Comparison of ENCODE assay signal across 27 cellular contexts in the genomic region with DNA sequence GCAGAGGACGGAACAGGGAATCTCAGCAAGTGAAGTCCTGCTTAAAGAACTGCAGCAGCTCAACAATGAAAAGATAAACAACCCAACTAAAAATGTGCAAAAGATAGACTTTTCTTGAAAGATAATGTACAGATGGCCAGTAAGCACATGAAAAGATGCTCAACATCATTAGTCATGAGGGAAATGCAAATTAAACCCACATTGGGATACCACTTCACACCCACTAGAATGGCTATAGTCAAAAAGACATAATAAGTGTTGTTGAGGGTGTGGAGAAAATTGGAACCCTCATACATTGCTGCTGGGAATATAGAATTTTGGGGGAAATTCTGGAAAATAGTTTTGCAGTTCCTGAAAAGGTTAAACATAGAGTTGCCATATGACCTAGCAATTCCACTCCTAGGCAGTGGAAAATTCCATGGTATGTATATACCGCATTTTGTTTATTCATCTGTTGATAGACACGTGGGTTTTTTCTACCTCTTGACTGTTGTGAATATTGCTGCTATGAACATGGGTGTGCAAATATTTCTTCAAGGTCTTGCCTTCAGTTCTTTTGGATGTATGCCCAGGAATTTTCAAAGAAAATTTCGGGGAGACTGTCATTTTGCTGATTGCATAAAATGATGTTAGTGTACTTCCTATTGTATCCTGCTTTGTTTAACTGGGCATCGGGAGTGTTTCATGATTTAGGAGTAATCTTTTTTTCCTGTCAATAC. TPM values are rescaled to one million over a fixed set of nuclear protein-coding genes. Genes with fewer than 3 reads are reported as not detected.
DNase-seq lines count a peak whose midpoint lies in the region; ATAC-seq, FAIRE-seq and TF ChIP-seq lines count a peak whose summit lies in the region.
"Had no signal": no experiment of that assay in that cellular context is flagged by ENCODE, and none has a peak within 500 bp of the region (broad histone marks: within the 10 kb centered on the region; RNA-seq: fewer than 3 reads in every experiment).

No MANE protein-coding gene starts in this region.

- no peak overlapping the region for H3K4me3 Mint-ChIP-seq in CD4-positive, alpha-beta memory T cell
- H3K4me3 Mint-ChIP-seq: mesothelial cell of epicardium had no signal

- no peaks in the 10 kb centered on the region for H3K9me3 Mint-ChIP-seq in CD4-positive, alpha-beta memory T cell
- H3K9me3 Mint-ChIP-seq: mesothelial cell of epicardium had no signal

- no peak for TF ChIP-seq EP300 in A549 (IDR thresholded peaks at IDR 0.05)

- TF ChIP-seq CTCF in A549 (IDR thresholded peaks at IDR 0.05) (no peak), Peyer's patch (IDR thresholded peaks at IDR 0.05) (no peak), ascending aorta (IDR thresholded peaks at IDR 0.05) (no peak)

- intact Hi-C loops in CD4-positive, alpha-beta memory T cell (cut with micrococcal nuclease): no loop called here
- intact Hi-C loops in left colon (cut with DNase I, micrococcal nuclease): no loop called here
- intact Hi-C loops in ascending aorta (cut with DNase I): no loop called here

- no peak for ATAC-seq in A549
- peak; percentile 51 for ATAC-seq in left colon
- ATAC-seq in HG02678 (IDR thresholded peaks at IDR 0.05; ENCODE audit: unreplicated experiment): no peak
- no peak for ATAC-seq in HG02970 (IDR thresholded peaks at IDR 0.05; ENCODE audit: low FRiP score, unreplicated experiment)

- H3K36me3 Mint-ChIP-seq in CD4-positive, alpha-beta memory T cell: peaks cover 47 to 59% of the 10 kb centered on the region in 2 donors

- H3K36me3 ChIP-seq in CD4-positive, alpha-beta memory T cell (ENCODE audit: insufficient read depth, low read length): peaks cover 37% of the 10 kb centered on the region
- H3K36me3 ChIP-seq in Peyer's patch: peaks cover 0 to 40% (median 0%) of the 10 kb centered on the region in 3 donors
- peaks cover 29 to 53% of the 10 kb centered on the region in 2 donors for H3K36me3 ChIP-seq in ascending aorta
- H3K36me3 ChIP-seq: prostate gland had no signal

- peak overlapping the region in 5 of 7 donors; percentile 6 to 46 (median 29) for H3K27ac Mint-ChIP-seq in CD4-positive, alpha-beta memory T cell
- H3K27ac Mint-ChIP-seq: mesothelial cell of epicardium had no signal

- no peaks in the 10 kb centered on the region for H3K27me3 ChIP-seq in CD4-positive, alpha-beta memory T cell (ENCODE audit: insufficient read depth, low read length)
- H3K27me3 ChIP-seq in Peyer's patch: no peaks in the 10 kb centered on the region
- H3K27me3 ChIP-seq in ascending aorta: no peaks in the 10 kb centered on the region
- H3K27me3 ChIP-seq: SJCRH30 had no signal

- H3K9me3 ChIP-seq in A549 (no peaks in the 10 kb centered on the region), Peyer's patch (no peaks in the 10 kb centered on the region), ascending aorta (no peaks in the 10 kb centered on the region)
- no peaks in the 10 kb centered on the region for H3K9me3 ChIP-seq in CD4-positive, alpha-beta memory T cell (ENCODE audit: control insufficient read depth in 1 of 2, low read length in 2 of 2)
- H3K9me3 ChIP-seq: prostate gland, SJCRH30 had no signal

- no peak for DNase-seq in A549 (ENCODE audit: low read depth in 1 of 2, low spot score in 1 of 2)
- DNase-seq in CD4-positive, alpha-beta memory T cell: no peak
- DNase-seq in left colon: no peak
- no peak for DNase-seq in Peyer's patch
- DNase-seq in ascending aorta (ENCODE audit: low spot score in 2 of 2): no peak
- DNase-seq: activated CD4-positive, alpha-beta T cell treated with anti-CD3 and anti-CD28 coated beads, Interleukin-2, amount 50 U/mL, for 4 hours; activated T-cell treated with anti-CD3 and anti-CD28 coated beads, Interleukin-2, amount 50 U/mL, for 1 hour; amygdala; caudate nucleus; DMS79; erythroblast; GOT3; NCI-H1930; PC-9; SJCRH30; stimulated activated CD4-positive, alpha-beta T cell treated with anti-CD3 and anti-CD28 coated beads, Interleukin-1b, Interleukin-23, amount 100 ng/mL, for 48 hours; stimulated activated naive CD4-positive, alpha-beta T cell; trophoblast cell had no signal

- H3K27ac ChIP-seq in A549 (no peak overlapping the region), angular gyrus (ENCODE audit: low read depth, low read length) (peak overlapping the region; percentile 17), Peyer's patch (no peak overlapping the region), ascending aorta (no peak overlapping the region)
- H3K27ac ChIP-seq in CD4-positive, alpha-beta memory T cell (ENCODE audit: low read depth, low read length): no peak overlapping the region
- H3K27ac ChIP-seq: KMS-11, PC-9, prostate gland, SJCRH30, VCaP had no signal

- H3K4me1 ChIP-seq in A549: peaks cover 28% of the 10 kb centered on the region
- peaks cover 28% of the 10 kb centered on the region for H3K4me1 ChIP-seq in CD4-positive, alpha-beta memory T cell (ENCODE audit: insufficient read depth, low read length)
- peaks cover 0 to 20% (median 9%) of the 10 kb centered on the region in 4 donors for H3K4me1 ChIP-seq in Peyer's patch
- H3K4me1 ChIP-seq in ascending aorta: peaks cover 0 to 6% of the 10 kb centered on the region in 2 donors
- H3K4me1 ChIP-seq: prostate gland, SJCRH30 had no signal

- FAIRE-seq in A549 (lab: Jason Lieb, UNC): no peak
- FAIRE-seq: GM12891 had no signal

- H3K4me1 Mint-ChIP-seq in CD4-positive, alpha-beta memory T cell: peaks cover 28 to 50% (median 38%) of the 10 kb centered on the region in 4 donors

- CTCF ChIA-PET in A549 (lab: Yijun Ruan, JAX): no interaction called here
- CTCF ChIA-PET in CD4-positive, alpha-beta memory T cell (lab: Charles Lee; ENCODE audit: partially characterized antibody): no interaction called here

- H3K27me3 Mint-ChIP-seq in CD4-positive, alpha-beta memory T cell: no peaks in the 10 kb centered on the region

- no peak overlapping the region for H3K4me3 ChIP-seq in A549
- H3K4me3 ChIP-seq in CD4-positive, alpha-beta memory T cell (ENCODE audit: low read length in 2 of 2): no peak overlapping the region
- H3K4me3 ChIP-seq in Peyer's patch: no peak overlapping the region
- no peak overlapping the region for H3K4me3 ChIP-seq in ascending aorta
- H3K4me3 ChIP-seq: PC-9, prostate gland, SJCRH30 had no signal

- POLR2A ChIA-PET in A549 (lab: Yijun Ruan, JAX): no interaction called here
- POLR2A ChIA-PET in CD4-positive, alpha-beta memory T cell (lab: Charles Lee; ENCODE audit: partially characterized antibody): no interaction called here

- 58% methylated on average over 5 of the region's 5 CpGs for WGBS in A549 (ENCODE audit: missing lambda C conversion rate)

- H3K4me2 ChIP-seq in A549: 0 out of 3 replicates have a peak overlapping the region, but pooled peaks have one; percentile 6
- H3K4me2 ChIP-seq: KMS-11, PC-9 had no signal

- TF ChIP-seq POLR2A in A549 (IDR thresholded peaks at IDR 0.05; ENCODE audit: low read length) (no peak), Peyer's patch (IDR thresholded peaks at IDR 0.05) (no peak)

- TF ChIP-seq RAD21 in A549 (conservative IDR thresholded peaks at IDR 0.05 in 1 of 2, IDR thresholded peaks at IDR 0.05 in 1 of 2): no peak

TF ChIP-seq in A549, 52 proteins besides CTCF, POLR2A, EP300 and RAD21 (continues in another document):
- no peak for TF ChIP-seq BHLHE40 (IDR thresholded peaks at IDR 0.05; ENCODE audit: low read depth, low read length)
- no peak for TF ChIP-seq ATOH8 (CRISPR knock-in tag; IDR thresholded peaks at IDR 0.05; ENCODE audit: low read depth)
- no peak for TF ChIP-seq KDM1A (IDR thresholded peaks at IDR 0.05; ENCODE audit: low read depth)
- TF ChIP-seq, protein P1, sequence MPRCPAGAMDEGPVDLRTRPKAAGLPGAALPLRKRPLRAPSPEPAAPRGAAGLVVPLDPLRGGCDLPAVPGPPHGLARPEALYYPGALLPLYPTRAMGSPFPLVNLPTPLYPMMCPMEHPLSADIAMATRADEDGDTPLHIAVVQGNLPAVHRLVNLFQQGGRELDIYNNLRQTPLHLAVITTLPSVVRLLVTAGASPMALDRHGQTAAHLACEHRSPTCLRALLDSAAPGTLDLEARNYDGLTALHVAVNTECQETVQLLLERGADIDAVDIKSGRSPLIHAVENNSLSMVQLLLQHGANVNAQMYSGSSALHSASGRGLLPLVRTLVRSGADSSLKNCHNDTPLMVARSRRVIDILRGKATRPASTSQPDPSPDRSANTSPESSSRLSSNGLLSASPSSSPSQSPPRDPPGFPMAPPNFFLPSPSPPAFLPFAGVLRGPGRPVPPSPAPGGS (IDR thresholded peaks at IDR 0.05): no peak
- TF ChIP-seq SMC3 (IDR thresholded peaks at IDR 0.05): no peak
- no peak for TF ChIP-seq HOXB13 (CRISPR knock-in tag; IDR thresholded peaks at IDR 0.05; ENCODE audit: low read depth)

RNA-seq across cellular contexts. Expression of gene CNOT8, which starts 7.2 kb away (rescaled TPM):
- 49.8 and 52.7 TPM in 2 replicates for polyA plus RNA-seq in A549 (2011; rRNA removed)
- 26.9 and 29.5 TPM in 2 replicates for polyA plus RNA-seq in A549 (2012; cell fraction: cytosol; rRNA removed)
- polyA plus RNA-seq in A549 (2012; cell fraction: nucleus; rRNA removed): 19.7 and 28.3 TPM in 2 replicates
- polyA plus RNA-seq in A549 (2017; fragmentation: RNase III; extraction: RNeasy Plus Mini Kit Qiagen cat#74134 plus additional on column Dnase treatment): 35.7 to 41.2 TPM (median 40.6 TPM) in 3 replicates
- polyA minus RNA-seq in A549 (2011; rRNA and poly(A)+ RNA removed): 24.7 and 27.5 TPM in 2 replicates
- total RNA-seq in CD4-positive, alpha-beta memory T cell: 100 to 1,000 TPM; 110 to 115 TPM
- polyA plus RNA-seq in CD4-positive, alpha-beta memory T cell: 100 to 1,000 TPM; 164 to 243 TPM
- 10 to 100 TPM; 50.6 to 58.7 TPM for total RNA-seq in left colon
- total RNA-seq in Peyer's patch: 10 to 100 TPM; 36.9 to 88.3 (median 56.8) TPM
- total RNA-seq in ascending aorta: 32.1 TPM

RNA-seq across cellular contexts. Expression of gene FAXDC2, which starts 15.2 kb away (rescaled TPM):
- polyA plus RNA-seq in A549 (2011; rRNA removed): 0.94 and 1.6 TPM in 2 replicates
- 0.13 and 0.17 TPM in 2 replicates for polyA plus RNA-seq in A549 (2012; cell fraction: cytosol; rRNA removed)
- polyA plus RNA-seq in A549 (2012; cell fraction: nucleus; rRNA removed): 0.04 and 0.10 TPM in 2 replicates
- 0.14 to 0.42 TPM (median 0.33 TPM) in 3 replicates for polyA plus RNA-seq in A549 (2017; fragmentation: RNase III; extraction: RNeasy Plus Mini Kit Qiagen cat#74134 plus additional on column Dnase treatment)
- 0.68 and 2.6 TPM in 2 replicates for polyA minus RNA-seq in A549 (2011; rRNA and poly(A)+ RNA removed)
- total RNA-seq in CD4-positive, alpha-beta memory T cell: under 1 TPM in 1 of 2 experiments, not detected in 1; 0.47 TPM
- polyA plus RNA-seq in CD4-positive, alpha-beta memory T cell: 1 to 10 TPM in 1 of 2 donors, not detected in 1; 1.7 TPM
- 10 to 100 TPM; 12.0 to 36.6 TPM for total RNA-seq in left colon
- total RNA-seq in Peyer's patch: 10 to 100 TPM; 16.5 to 64.2 (median 42.3) TPM
- total RNA-seq in ascending aorta: 25.3 TPM
- total RNA-seq: T-helper 1 cell treated with Interleukin-12 subunit alpha and Interleukin-12 subunit beta and Interleukin-4 antibody, amounts not matched to agents 30 ng/mL and 1 ng/mL, for 36 hours had no signal

Comparison
In these comparisons a context has a peak if more than half of its experiments do, and no peak if none do; other contexts are left out.
1. RNA of gene FAXDC2, which starts 15.2 kb away (total RNA-seq): 16.5 to 64.2 TPM in Peyer's patch, 12.0 to 36.6 TPM in left colon and 25.3 TPM in ascending aorta (single experiment); 0.47 TPM in CD4-positive, alpha-beta memory T cell; every median in the first group is over 4 times any median in the second.